34 cellular contexts compared by ENCODE assay signal in genomic region chr18:67790527-67790926, GRCh38.
"Had no signal": no experiment of that assay in that cellular context is flagged by ENCODE, and none has a peak within 500 bp of the region (broad histone marks: within the 10 kb centered on the region; RNA-seq: fewer than 3 reads in every experiment).

No MANE protein-coding gene starts in this region.

- FAIRE-seq: astrocyte, bronchial epithelial cell had no signal

- H3K36me3 ChIP-seq: adrenal gland, ascending aorta, brain microvascular endothelial cell, breast epithelium, cardiac muscle cell had no signal

- H3K9me3 ChIP-seq: adrenal gland, ascending aorta, body of pancreas, breast epithelium had no signal

- ATAC-seq: activated naive CD4-positive, alpha-beta T cell treated with anti-CD3 and anti-CD28 coated beads, Interleukin-2, amount 50 U/mL, for 72 hours; activated naive CD8-positive, alpha-beta T cell treated with anti-CD3 and anti-CD28 coated beads, Interleukin-2, amount 50 U/mL, for 24 hours; activated T-cell treated with anti-CD3 and anti-CD28 coated beads, Interleukin-2, amount 50 U/mL, for 4 hours; activated T-cell treated with anti-CD3 and anti-CD28 coated beads, Interleukin-2, amount 50 U/mL, for 72 hours; activated T-helper 17 cell treated with anti-CD3 and anti-CD28 coated beads, Interleukin-2, amount 50 U/mL, for 72 hours; body of pancreas had no signal

- H3K4me1 ChIP-seq: adrenal gland, body of pancreas, breast epithelium had no signal

- DNase-seq: activated effector memory CD4-positive, alpha-beta T cell treated with anti-CD3 and anti-CD28 coated beads, Interleukin-2, amount 50 U/mL, for 16 hours; activated effector memory CD4-positive, alpha-beta T cell treated with Interleukin-2 at 50 U/mL for 16 hours; activated gamma-delta T cell; activated gamma-delta T cell treated with Interleukin-2 at 50 U/mL for 16 hours; activated naive CD4-positive, alpha-beta T cell; activated naive CD4-positive, alpha-beta T cell treated with anti-CD3 and anti-CD28 coated beads for 36 hours; activated naive CD4-positive, alpha-beta T cell treated with anti-CD3 and anti-CD28 coated beads, Interleukin-2, amount 10 ng/mL, durations not matched to agents 7 days and 5 days; activated naive CD4-positive, alpha-beta T cell treated with anti-CD3 and anti-CD28 coated beads, Interleukin-2, amount 50 U/mL, for 16 hours; activated naive CD4-positive, alpha-beta T cell treated with Interleukin-2 at 50 U/mL for 16 hours; activated naive CD8-positive, alpha-beta T cell treated with anti-CD3 and anti-CD28 coated beads for 36 hours; activated naive CD8-positive, alpha-beta T cell treated with anti-CD3 and anti-CD28 coated beads, Interleukin-2, amount 10 ng/mL, durations not matched to agents 7 days and 5 days; activated naive CD8-positive, alpha-beta T cell treated with anti-CD3 and anti-CD28 coated beads, Interleukin-2, amount 50 U/mL, for 24 hours; activated T-cell treated with anti-CD3 and anti-CD28 coated beads, Interleukin-2, amount 50 U/mL, for 1 hour; activated T-cell treated with anti-CD3 and anti-CD28 coated beads, Interleukin-2, amount 50 U/mL, for 24 hours; activated T-cell treated with anti-CD3 and anti-CD28 coated beads, Interleukin-2, amount 50 U/mL, for 4 hours; activated T-cell treated with anti-CD3 and anti-CD28 coated beads, Interleukin-2, amount 50 U/mL, for 48 hours; activated T-cell treated with anti-CD3 and anti-CD28 coated beads, Interleukin-2, amount 50 U/mL, for 72 hours; adrenal gland; amniotic stem cell; amygdala; anterior cingulate cortex; aorta; body of pancreas; brain microvascular endothelial cell; caudate nucleus; central memory CD4-positive, alpha-beta T cell; cerebellar nuclear complex had no signal

- H3K27ac ChIP-seq: adrenal gland, ascending aorta, body of pancreas, brain microvascular endothelial cell, breast epithelium, cardiac muscle cell had no signal

- H3K27me3 ChIP-seq: adrenal gland, ascending aorta, body of pancreas, brain microvascular endothelial cell, breast epithelium, cardiac muscle cell had no signal

- H3K4me3 ChIP-seq: adrenal gland, ascending aorta, body of pancreas, breast epithelium, cardiac muscle cell had no signal
